Comparison of ENCODE assay signal across 1 cellular context in the genomic region with DNA sequence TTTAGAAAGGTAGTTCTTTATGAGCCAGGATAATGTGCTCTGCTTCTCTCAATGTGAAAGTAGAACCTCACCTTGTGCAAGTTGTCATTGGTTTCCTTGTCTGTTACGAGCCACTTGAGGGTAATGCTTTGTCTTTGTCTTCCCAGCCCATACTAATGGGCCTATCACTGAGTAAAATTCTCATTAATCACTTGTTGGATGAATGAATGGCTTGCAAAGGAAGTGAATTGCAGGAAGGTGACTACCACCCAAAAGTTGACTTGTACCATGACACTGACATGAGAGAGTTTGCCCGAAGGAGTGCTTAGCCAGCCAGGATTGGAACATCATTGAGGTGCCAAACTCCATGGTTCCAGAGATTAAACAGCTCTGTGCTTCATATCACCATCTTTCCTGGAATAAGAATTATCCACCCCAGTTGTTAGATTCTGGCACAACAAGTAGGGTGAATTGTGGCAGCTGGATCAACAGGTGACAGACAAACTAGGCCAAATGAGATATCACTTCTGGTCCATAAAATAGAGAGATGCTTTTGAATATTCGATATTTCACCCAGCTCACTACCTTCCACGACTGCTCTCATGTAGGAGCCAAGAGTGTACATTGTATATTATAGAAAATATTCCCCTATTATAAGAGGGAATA.
TF ChIP-seq lines count a peak whose summit lies in the region.

No MANE protein-coding gene starts in this region.

TF ChIP-seq in endothelial cell of umbilical vein, 7 proteins besides CTCF, POLR2A, EP300 and RAD21:
- TF ChIP-seq JUN (IDR thresholded peaks at IDR 0.05; ENCODE audit: borderline replicate concordance, insufficient read depth, insufficient read length, low read depth) (peak; percentile 2), FOS (IDR thresholded peaks at IDR 0.05; ENCODE audit: borderline replicate concordance, insufficient read depth, low read length) (peak; percentile 57), MYC (IDR thresholded peaks at IDR 0.05; ENCODE audit: low read depth, low read length) (no peak)
